ENCODE assay signal across 12 cellular contexts in the genomic region with DNA sequence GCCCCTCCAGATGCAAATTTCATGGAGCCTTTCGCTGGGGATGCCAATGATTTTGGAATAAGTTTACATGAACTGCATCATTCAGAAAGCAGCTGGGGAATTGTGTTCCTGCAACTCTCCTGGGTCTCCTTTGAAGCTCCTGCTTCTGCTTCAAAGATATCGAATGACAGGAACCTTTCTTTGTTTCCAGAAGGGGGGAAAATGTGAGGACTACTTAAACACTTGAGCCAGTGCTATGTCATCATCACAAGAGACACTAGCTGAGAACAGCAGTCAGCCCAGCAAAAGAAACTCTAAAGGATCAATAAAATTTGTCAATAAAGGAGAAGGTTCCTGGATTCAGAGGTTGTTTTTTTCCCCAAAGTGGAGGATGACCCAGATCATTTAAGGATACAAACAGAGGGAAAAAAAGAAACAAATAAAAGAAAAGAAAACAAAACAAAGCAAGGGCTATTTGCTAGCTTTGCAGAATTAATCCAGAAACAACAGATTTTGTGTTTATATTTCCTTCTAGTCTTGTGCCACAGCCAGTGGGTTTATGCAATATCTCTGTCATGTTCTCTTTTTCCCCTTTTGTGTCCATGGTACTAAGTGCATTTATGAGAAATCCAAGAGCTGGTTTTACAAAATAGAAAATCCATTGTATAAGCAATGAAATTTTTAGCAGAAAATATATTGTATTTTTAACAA.
DNase-seq lines count a peak whose midpoint lies in the region; ATAC-seq and TF ChIP-seq lines count a peak whose summit lies in the region.
"Had no signal": no experiment of that assay in that cellular context is flagged by ENCODE, and none has a peak within 500 bp of the region (broad histone marks: within the 10 kb centered on the region; RNA-seq: fewer than 3 reads in every experiment).

No MANE protein-coding gene starts in this region.

- H3K27ac Mint-ChIP-seq in progenitor cell of endocrine pancreas, result peak overlapping the region; percentile 69
- no peak overlapping the region for H3K27ac Mint-ChIP-seq in naive thymus-derived CD8-positive, alpha-beta T cell

- no peaks in the 10 kb centered on the region for H3K36me3 ChIP-seq in suprapubic skin
- H3K36me3 ChIP-seq: breast epithelium had no signal

- WGBS in suprapubic skin, result 59% methylated on average over 2 of the region's 2 CpGs

- no peaks in the 10 kb centered on the region for H3K27me3 Mint-ChIP-seq in progenitor cell of endocrine pancreas
- no peaks in the 10 kb centered on the region for H3K27me3 Mint-ChIP-seq in naive thymus-derived CD8-positive, alpha-beta T cell

- no peak overlapping the region for H3K4me3 ChIP-seq in fibroblast of pulmonary artery (replicated peaks; ENCODE audit: low read depth, low read length)
- no peak overlapping the region for H3K4me3 ChIP-seq in suprapubic skin
- H3K4me3 ChIP-seq: breast epithelium had no signal

- peaks cover 3% of the 10 kb centered on the region for H3K9me3 Mint-ChIP-seq in progenitor cell of endocrine pancreas (ENCODE audit: low read depth)
- peaks cover 6 to 48% (median 18%) of the 10 kb centered on the region in 9 donors for H3K9me3 Mint-ChIP-seq in naive thymus-derived CD8-positive, alpha-beta T cell

- TF ChIP-seq POLR2A in suprapubic skin (IDR thresholded peaks at IDR 0.05), result no peak

- H3K27ac ChIP-seq in suprapubic skin, result no peak overlapping the region
- H3K27ac ChIP-seq: breast epithelium, epithelial cell of prostate had no signal

- H3K9me3 ChIP-seq in suprapubic skin, result no peaks in the 10 kb centered on the region

- no peaks in the 10 kb centered on the region for H3K27me3 ChIP-seq in suprapubic skin
- H3K27me3 ChIP-seq: breast epithelium had no signal

- no peaks in the 10 kb centered on the region for H3K4me1 ChIP-seq in suprapubic skin
- H3K4me1 ChIP-seq: breast epithelium had no signal

- ATAC-seq in naive thymus-derived CD8-positive, alpha-beta T cell, result no peak

- DNase-seq in NCI-H1092 treated with DMSO at 0.1 percent for 48 hours (lab: John Stamatoyannopoulos, UW), result peak; percentile 95
- peak; percentile 92 for DNase-seq in NCI-H510A (lab: John Stamatoyannopoulos, UW)
- peak; percentile 28 for DNase-seq in fibroblast of pulmonary artery (ENCODE audit: low read depth)
- no peak for DNase-seq in progenitor cell of endocrine pancreas (ENCODE audit: low spot score, unreplicated experiment)
- DNase-seq in mucosa of gallbladder (ENCODE audit: low spot score), result no peak
- DNase-seq in suprapubic skin (ENCODE audit: low spot score in 2 of 2), result no peak
- DNase-seq in naive thymus-derived CD8-positive, alpha-beta T cell, result no peak
- DNase-seq: NCI-H1048; occipital lobe; stimulated activated CD4-positive, alpha-beta T cell treated with anti-CD3 and anti-CD28 coated beads, Interleukin-4, amount 100 ng/mL, for 24 hours had no signal

- POLR2A ChIA-PET in naive thymus-derived CD8-positive, alpha-beta T cell (lab: Charles Lee), result no interaction called here

- peaks cover 19% of the 10 kb centered on the region for H3K4me1 Mint-ChIP-seq in progenitor cell of endocrine pancreas (ENCODE audit: low read depth)
- H3K4me1 Mint-ChIP-seq in naive thymus-derived CD8-positive, alpha-beta T cell, result no peaks in the 10 kb centered on the region

- TF ChIP-seq EP300 in suprapubic skin (IDR thresholded peaks at IDR 0.05), result no peak

- H3K36me3 Mint-ChIP-seq in progenitor cell of endocrine pancreas (ENCODE audit: insufficient read depth), result no peaks in the 10 kb centered on the region
- H3K36me3 Mint-ChIP-seq in naive thymus-derived CD8-positive, alpha-beta T cell, result no peaks in the 10 kb centered on the region

- H3K4me3 Mint-ChIP-seq in progenitor cell of endocrine pancreas (ENCODE audit: low read depth), result no peak overlapping the region
- no peak overlapping the region for H3K4me3 Mint-ChIP-seq in naive thymus-derived CD8-positive, alpha-beta T cell

- TF ChIP-seq CTCF in fibroblast of pulmonary artery (IDR thresholded peaks at IDR 0.05; ENCODE audit: low read length, missing control alignments), result no peak
- TF ChIP-seq CTCF in progenitor cell of endocrine pancreas (IDR thresholded peaks at IDR 0.05; ENCODE audit: unreplicated experiment), result no peak
- TF ChIP-seq CTCF in suprapubic skin (IDR thresholded peaks at IDR 0.05), result no peak

Comparison
In these comparisons a context has a peak if more than half of its experiments do, and no peak if none do; other contexts are left out.
1. DNase-seq: peak in NCI-H1092 treated with DMSO at 0.1 percent for 48 hours (single experiment), NCI-H510A (single experiment) and fibroblast of pulmonary artery (single experiment); none in progenitor cell of endocrine pancreas (single experiment), mucosa of gallbladder (single experiment), suprapubic skin (0 of 2) and naive thymus-derived CD8-positive, alpha-beta T cell (0 of 10).